Comparison of ENCODE assay signal across 8 cellular contexts in the genomic region with DNA sequence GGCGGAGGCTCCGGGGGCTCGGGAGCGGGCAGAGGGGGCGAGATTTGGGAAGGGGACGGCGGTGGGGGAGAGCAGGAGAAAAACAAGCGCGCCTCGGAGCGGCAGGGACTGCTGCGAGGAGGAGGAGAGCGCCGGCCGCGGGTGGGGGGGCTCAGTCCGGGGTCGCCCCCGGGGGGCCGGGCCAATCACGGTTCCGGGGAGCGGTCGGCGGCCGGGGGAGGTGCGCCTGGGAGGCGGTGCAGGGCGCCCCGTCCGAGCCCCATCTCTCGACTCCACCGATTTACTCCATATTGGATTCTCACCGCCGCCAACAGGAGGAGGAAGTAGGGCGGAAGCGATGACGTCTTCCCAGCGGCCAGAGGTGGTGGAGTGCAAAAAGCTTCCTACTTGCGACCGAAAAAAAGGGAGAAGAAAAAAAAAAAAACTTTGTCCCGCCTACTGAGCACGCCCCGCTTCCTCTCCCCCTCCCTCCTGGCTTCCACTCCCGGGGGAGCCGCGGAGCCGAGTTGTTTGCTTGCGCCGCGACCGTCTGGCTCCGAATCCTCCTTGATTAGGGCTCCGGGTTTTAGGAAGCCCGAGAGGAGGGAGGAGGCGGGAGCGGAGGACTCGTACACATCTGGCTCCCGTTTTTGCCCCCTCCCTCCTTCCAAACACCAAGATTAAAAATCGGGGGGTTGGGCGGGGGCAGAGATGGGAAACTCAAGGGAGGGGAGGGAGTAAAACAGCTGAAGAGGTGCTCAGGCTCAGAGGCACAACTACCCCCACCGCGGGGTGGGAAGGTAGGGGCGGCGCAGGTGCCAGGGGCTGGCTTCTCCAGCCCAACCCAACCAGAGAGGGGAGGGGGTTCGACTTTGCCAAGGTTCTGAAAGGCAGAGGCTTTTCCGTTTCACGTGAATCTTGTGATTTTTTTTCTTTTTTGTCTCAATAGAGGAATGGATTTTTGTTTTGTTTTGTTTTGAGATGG. TPM values are rescaled to one million over a fixed set of nuclear protein-coding genes. Genes with fewer than 3 reads are reported as not detected.
A peak's percentile ranks its signal among the peaks of the same experiment; 100 is the strongest.
DNase-seq lines count a peak whose midpoint lies in the region; ATAC-seq and TF ChIP-seq lines count a peak whose summit lies in the region.

SPRED2 (minus strand) TSS at position 373 of the 964 bp plus-strand sequence. CDS start 612 bp downstream, outside the sequence.

- POLR2A ChIA-PET in activated CD4-positive, alpha-beta memory T cell treated with anti-CD3 and anti-CD28 coated beads for 36 hours (lab: Charles Lee) = interaction anchor here (0.6 to 1.1 kb wide), 3 partner anchors 15 to 132 kb away, joined by 3 to 7 read pairs (median 3); no protein-coding TSS in a partner anchor

- CTCF ChIA-PET in activated CD4-positive, alpha-beta memory T cell treated with anti-CD3 and anti-CD28 coated beads for 36 hours (lab: Charles Lee) = no interaction called here

- ATAC-seq in GM19043 (IDR thresholded peaks at IDR 0.05; ENCODE audit: low read depth, unreplicated experiment) (peak; percentile 25), lower lobe of right lung (peak; percentile 73 to 84)

- intact Hi-C loops in activated CD4-positive, alpha-beta memory T cell treated with anti-CD3 and anti-CD28 coated beads for 36 hours (cut with micrococcal nuclease) = loop anchor here (1.0 to 5.0 kb wide), 4 partner anchors 131 to 445 kb away; partner anchors contain the start of genes ACTR2, RAB1A and SLC1A4
- intact Hi-C loops in lower lobe of right lung (cut with DNase I) = no loop called here

- H3K9me3 ChIP-seq in lower lobe of right lung = no peaks in the 10 kb centered on the region

- peak within 1 kb of the TSS; percentile 92 for H3K27ac ChIP-seq in lower lobe of right lung

- no peaks in the 10 kb centered on the region for H3K36me3 Mint-ChIP-seq in activated CD4-positive, alpha-beta memory T cell treated with anti-CD3 and anti-CD28 coated beads for 36 hours

- TF ChIP-seq CTCF in AG09309 (IDR thresholded peaks at IDR 0.05; ENCODE audit: control insufficient read depth, insufficient read depth, low read depth, low read length, missing control alignments) = no peak
- peak; percentile 19 for TF ChIP-seq CTCF in lower lobe of right lung (IDR thresholded peaks at IDR 0.05)

- H3K4me1 ChIP-seq in lower lobe of right lung = peaks cover 31% of the 10 kb centered on the region

- H3K4me3 Mint-ChIP-seq in activated CD4-positive, alpha-beta memory T cell treated with anti-CD3 and anti-CD28 coated beads for 36 hours = peak within 1 kb of the TSS; percentile 88

- DNase-seq in AG09309 (ENCODE audit: low read depth) (peak; percentile 90), HK-2 (ENCODE audit: unreplicated experiment) (peak; percentile 88), NCI-H774 (lab: John Stamatoyannopoulos, UW) (peak; percentile 90), lower lobe of right lung (peak; percentile 94)
- peak; percentile 86 for DNase-seq in activated CD4-positive, alpha-beta memory T cell treated with anti-CD3 and anti-CD28 coated beads for 36 hours
- DNase-seq in effector CD4-positive, alpha-beta T cell = peak; percentile 59
- peak in 2 of 3 experiments; percentile 48 to 74 for DNase-seq in stimulated activated CD4-positive, alpha-beta T cell treated with anti-CD3 and anti-CD28 coated beads, TNF-alpha, amount 100 ng/mL, for 24 hours (ENCODE audit: low read depth in 3 of 3)

- H3K4me3 ChIP-seq in AG09309 (ENCODE audit: control insufficient read depth, low read depth, low read length) (peak within 1 kb of the TSS; percentile 77), lower lobe of right lung (peak within 1 kb of the TSS; percentile 96)

- no peaks in the 10 kb centered on the region for H3K27me3 ChIP-seq in lower lobe of right lung (ENCODE audit: low read depth)

- peaks cover 22% of the 10 kb centered on the region for H3K27me3 Mint-ChIP-seq in activated CD4-positive, alpha-beta memory T cell treated with anti-CD3 and anti-CD28 coated beads for 36 hours

- no peaks in the 10 kb centered on the region for H3K36me3 ChIP-seq in lower lobe of right lung

- H3K9me3 Mint-ChIP-seq in activated CD4-positive, alpha-beta memory T cell treated with anti-CD3 and anti-CD28 coated beads for 36 hours = no peaks in the 10 kb centered on the region

- peak within 1 kb of the TSS; percentile 74 for H3K27ac Mint-ChIP-seq in activated CD4-positive, alpha-beta memory T cell treated with anti-CD3 and anti-CD28 coated beads for 36 hours

- H3K4me1 Mint-ChIP-seq in activated CD4-positive, alpha-beta memory T cell treated with anti-CD3 and anti-CD28 coated beads for 36 hours (ENCODE audit: low read depth) = peaks cover 13% of the 10 kb centered on the region

RNA-seq across cellular contexts. Expression of gene SPRED2, which starts in this region (rescaled TPM):
- 1 to 10 TPM; 6.1 to 8.9 TPM for total RNA-seq in activated CD4-positive, alpha-beta memory T cell treated with anti-CD3 and anti-CD28 coated beads for 36 hours
- 43.9 TPM for total RNA-seq in lower lobe of right lung

Comparison
In these comparisons a context has a peak if more than half of its experiments do, and no peak if none do; other contexts are left out.
1. Peak in every context shown above with its lines: DNase-seq, ATAC-seq, H3K4me3 ChIP-seq and H3K27ac ChIP-seq.